In the genomic region with DNA sequence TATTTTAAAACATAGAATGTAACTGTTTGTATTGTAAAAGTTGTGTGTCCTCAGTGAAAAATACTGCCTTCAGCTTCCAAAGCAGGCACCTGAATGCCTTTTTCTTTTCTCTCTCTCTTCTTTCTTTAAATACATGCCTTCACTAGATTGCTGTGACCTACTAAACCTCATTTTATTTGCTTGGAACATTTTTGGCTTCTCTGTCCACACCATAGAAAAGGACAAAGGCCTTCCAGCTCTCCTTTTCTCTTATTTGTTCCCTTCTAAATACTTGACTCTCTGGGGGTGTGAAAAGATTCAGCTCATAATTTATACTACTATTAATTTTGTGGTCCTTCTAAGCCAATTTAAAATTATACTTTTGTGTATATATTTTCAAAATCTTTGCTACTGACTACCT, we compare ENCODE assay signal across 34 cellular contexts.
"Had no signal": no experiment of that assay in that cellular context is flagged by ENCODE, and none has a peak within 500 bp of the region (broad histone marks: within the 10 kb centered on the region; RNA-seq: fewer than 3 reads in every experiment).

No MANE protein-coding gene starts in this region.

- H3K9me3 Mint-ChIP-seq: activated CD4-positive, alpha-beta T cell treated with anti-CD3 and anti-CD28 coated beads, Interleukin-2, amount 10 ng/mL, durations not matched to agents 7 days and 5 days; activated naive CD4-positive, alpha-beta T cell treated with anti-CD3 and anti-CD28 coated beads for 36 hours; activated naive CD4-positive, alpha-beta T cell treated with anti-CD3 and anti-CD28 coated beads, Interleukin-2, amount 50 U/mL, for 72 hours; activated T-cell treated with anti-CD3 and anti-CD28 coated beads, Interleukin-2, amount 50 U/mL, for 24 hours; activated T-helper 2 cell treated with anti-CD3 and anti-CD28 coated beads, Interferon-gamma antibody, Interleukin-2, Interleukin-4, amounts not matched to agents 10 μg/mL and 5 μg/mL and 100 μg/mL, durations not matched to agents 14 hours and 24 hours and 36 hours; T-helper 1 cell treated with Interleukin-12 subunit alpha and Interleukin-12 subunit beta and Interleukin-4 antibody, amounts not matched to agents 30 μg/mL and 1 μg/mL, for 36 hours; T-helper 2 cell treated with Interferon-gamma antibody and Interleukin-4, amounts not matched to agents 5 μg/mL and 100 μg/mL, for 36 hours had no signal

- H3K27ac Mint-ChIP-seq: activated CD4-positive, alpha-beta T cell treated with anti-CD3 and anti-CD28 coated beads for 36 hours; activated CD4-positive, alpha-beta T cell treated with anti-CD3 and anti-CD28 coated beads, Interleukin-2, amount 10 ng/mL, durations not matched to agents 7 days and 5 days; activated CD8-positive, alpha-beta T cell treated with anti-CD3 and anti-CD28 coated beads, Interleukin-2, amount 10 ng/mL, durations not matched to agents 7 days and 5 days; activated naive CD4-positive, alpha-beta T cell treated with anti-CD3 and anti-CD28 coated beads for 36 hours; activated naive CD4-positive, alpha-beta T cell treated with anti-CD3 and anti-CD28 coated beads, Interleukin-2, amount 50 U/mL, for 72 hours; activated T-cell treated with anti-CD3 and anti-CD28 coated beads, Interleukin-2, amount 50 U/mL, for 24 hours; activated T-helper 2 cell treated with anti-CD3 and anti-CD28 coated beads, Interferon-gamma antibody, Interleukin-2, Interleukin-4, amounts not matched to agents 10 μg/mL and 5 μg/mL and 100 μg/mL, durations not matched to agents 14 hours and 24 hours and 36 hours; T-helper 1 cell treated with Interleukin-12 subunit alpha and Interleukin-12 subunit beta and Interleukin-4 antibody, amounts not matched to agents 30 μg/mL and 1 μg/mL, for 36 hours; T-helper 2 cell treated with Interferon-gamma antibody and Interleukin-4, amounts not matched to agents 5 μg/mL and 100 μg/mL, for 36 hours had no signal

- DNase-seq: activated CD4-positive, alpha-beta T cell treated with anti-CD3 and anti-CD28 coated beads for 36 hours; activated CD4-positive, alpha-beta T cell treated with anti-CD3 and anti-CD28 coated beads, Interleukin-2, amount 10 ng/mL, durations not matched to agents 7 days and 5 days; activated CD4-positive, alpha-beta T cell treated with anti-CD3 and anti-CD28 coated beads, Interleukin-2, amount 50 U/mL, for 48 hours; activated CD8-positive, alpha-beta T cell treated with anti-CD3 and anti-CD28 coated beads, Interleukin-2, amount 10 ng/mL, durations not matched to agents 7 days and 5 days; activated gamma-delta T cell; activated naive CD4-positive, alpha-beta T cell treated with anti-CD3 and anti-CD28 coated beads for 36 hours; activated T-cell treated with anti-CD3 and anti-CD28 coated beads, Interleukin-2, amount 50 U/mL, for 24 hours; adrenal gland; body of pancreas; cerebellar nuclear complex; MM.1S; MV-4-11; NCI-H1092; NCI-H146; NCI-H187; NCI-H2029 treated with DMSO at 0.1 percent for 48 hours; NCI-H2107; NCI-H2171 treated with DMSO at 0.1 percent for 48 hours; NCI-H2227 treated with DMSO at 0.1 percent for 48 hours; NCI-H446; NCI-H510A treated with DMSO at 0.1 percent for 48 hours; NCI-H69; NCI-H82; PC-3; Peyer's patch; RPMI8226; SHP77 treated with DMSO at 0.1 percent for 48 hours; SK-N-SH had no signal

- H3K27me3 Mint-ChIP-seq: activated CD4-positive, alpha-beta T cell treated with anti-CD3 and anti-CD28 coated beads for 36 hours; activated CD4-positive, alpha-beta T cell treated with anti-CD3 and anti-CD28 coated beads, Interleukin-2, amount 10 ng/mL, durations not matched to agents 7 days and 5 days; activated T-cell treated with anti-CD3 and anti-CD28 coated beads, Interleukin-2, amount 50 U/mL, for 24 hours had no signal

- FAIRE-seq: astrocyte had no signal

- H3K4me1 Mint-ChIP-seq: activated CD4-positive, alpha-beta T cell treated with anti-CD3 and anti-CD28 coated beads, Interleukin-2, amount 10 ng/mL, durations not matched to agents 7 days and 5 days had no signal

- H3K4me3 Mint-ChIP-seq: activated CD4-positive, alpha-beta T cell treated with anti-CD3 and anti-CD28 coated beads for 36 hours; activated CD4-positive, alpha-beta T cell treated with anti-CD3 and anti-CD28 coated beads, Interleukin-2, amount 10 ng/mL, durations not matched to agents 7 days and 5 days; activated CD8-positive, alpha-beta T cell treated with anti-CD3 and anti-CD28 coated beads, Interleukin-2, amount 10 ng/mL, durations not matched to agents 7 days and 5 days; activated naive CD4-positive, alpha-beta T cell treated with anti-CD3 and anti-CD28 coated beads for 36 hours; activated T-cell treated with anti-CD3 and anti-CD28 coated beads, Interleukin-2, amount 50 U/mL, for 24 hours; T-helper 1 cell treated with Interleukin-12 subunit alpha and Interleukin-12 subunit beta and Interleukin-4 antibody, amounts not matched to agents 30 μg/mL and 1 μg/mL, for 36 hours; T-helper 2 cell treated with Interferon-gamma antibody and Interleukin-4, amounts not matched to agents 5 μg/mL and 100 μg/mL, for 36 hours had no signal

- ATAC-seq: activated CD4-positive, alpha-beta T cell treated with anti-CD3 and anti-CD28 coated beads for 36 hours; activated CD4-positive, CD25-positive, alpha-beta regulatory T cell treated with anti-CD3 and anti-CD28 coated beads, Interleukin-2, amount 50 U/mL, for 24 hours; activated CD8-positive, alpha-beta T cell treated with anti-CD3 and anti-CD28 coated beads, Interleukin-2, amount 10 ng/mL, durations not matched to agents 7 days and 5 days; activated naive CD4-positive, alpha-beta T cell treated with anti-CD3 and anti-CD28 coated beads, Interleukin-2, amount 50 U/mL, for 72 hours; body of pancreas; PC-3 had no signal
